ENCODE assay signal across 11 cellular contexts in genomic region chr10:59336632-59337031, GRCh38. TPM values are rescaled to one million over a fixed set of nuclear protein-coding genes. Genes with fewer than 3 reads are reported as not detected.
DNase-seq lines count a peak whose midpoint lies in the region; ATAC-seq and TF ChIP-seq lines count a peak whose summit lies in the region.
"Had no signal": no experiment of that assay in that cellular context is flagged by ENCODE, and none has a peak within 500 bp of the region (broad histone marks: within the 10 kb centered on the region; RNA-seq: fewer than 3 reads in every experiment).

No MANE protein-coding gene starts in this region.

- TF ChIP-seq CTCF in AG04450 (IDR thresholded peaks at IDR 0.05; ENCODE audit: low read depth, low read length), result no peak
- no peak for TF ChIP-seq CTCF in astrocyte of the spinal cord (IDR thresholded peaks at IDR 0.05; ENCODE audit: low read depth, low read length)
- no peak for TF ChIP-seq CTCF in left ventricle myocardium inferior (IDR thresholded peaks at IDR 0.05; ENCODE audit: borderline replicate concordance)
- no peak for TF ChIP-seq CTCF in CD8-positive, alpha-beta T cell (IDR thresholded peaks at IDR 0.05)

- intact Hi-C loops in left ventricle myocardium inferior (cut with micrococcal nuclease), result no loop called here
- intact Hi-C loops in sciatic nerve (cut with DNase I), result no loop called here
- intact Hi-C loops in CD8-positive, alpha-beta T cell (cut with DNase I, micrococcal nuclease), result no loop called here

- H3K4me1 ChIP-seq in left ventricle myocardium inferior, result peaks cover 24% of the 10 kb centered on the region
- H3K4me1 ChIP-seq in CD8-positive, alpha-beta T cell (ENCODE audit: insufficient read depth, low read length), result no peaks in the 10 kb centered on the region

- no peaks in the 10 kb centered on the region for H3K4me1 Mint-ChIP-seq in CD8-positive, alpha-beta T cell (ENCODE audit: low read depth)
- no peaks in the 10 kb centered on the region for H3K4me1 Mint-ChIP-seq in activated naive CD8-positive, alpha-beta T cell treated with anti-CD3 and anti-CD28 coated beads, Interleukin-2, amount 50 U/mL, for 24 hours
- H3K4me1 Mint-ChIP-seq: stimulated activated naive B cell treated with anti-CD40 and anti-IgM and Interleukin-4, amounts not matched to agents 10 μg/mL and 1 μg/mL and 100 μg/mL, for 72 hours had no signal

- H3K4me3 ChIP-seq in AG04450 (ENCODE audit: low read depth, low read length) (no peak overlapping the region), astrocyte of the spinal cord (ENCODE audit: low read depth, low read length) (no peak overlapping the region), left ventricle myocardium inferior (no peak overlapping the region)
- no peak overlapping the region for H3K4me3 ChIP-seq in CD8-positive, alpha-beta T cell (ENCODE audit: low read depth, low read length)

- no peaks in the 10 kb centered on the region for H3K36me3 ChIP-seq in left ventricle myocardium inferior
- H3K36me3 ChIP-seq in CD8-positive, alpha-beta T cell (ENCODE audit: insufficient read depth, low read length), result no peaks in the 10 kb centered on the region

- H3K9me3 ChIP-seq in AG04450 (ENCODE audit: control insufficient read depth, insufficient read depth, low read length) (no peaks in the 10 kb centered on the region), left ventricle myocardium inferior (replicated peaks) (no peaks in the 10 kb centered on the region)
- no peaks in the 10 kb centered on the region for H3K9me3 ChIP-seq in CD8-positive, alpha-beta T cell (ENCODE audit: low read length)

- peak overlapping the region; percentile 60 for H3K27ac ChIP-seq in AG04450 (ENCODE audit: low read depth, low read length)
- H3K27ac ChIP-seq in left ventricle myocardium inferior (replicated peaks), result peak overlapping the region; percentile 78
- H3K27ac ChIP-seq in CD8-positive, alpha-beta T cell (ENCODE audit: low read depth, low read length), result no peak overlapping the region

- in situ Hi-C loops in astrocyte of the spinal cord (cut with HindIII; ENCODE audit: low sequenced_read_pairs), result no loop called here

- TF ChIP-seq POLR2A in erythroblast (IDR thresholded peaks at IDR 0.05; ENCODE audit: low read length), result no peak

- no peaks in the 10 kb centered on the region for H3K36me3 Mint-ChIP-seq in CD8-positive, alpha-beta T cell
- H3K36me3 Mint-ChIP-seq in activated naive CD8-positive, alpha-beta T cell treated with anti-CD3 and anti-CD28 coated beads, Interleukin-2, amount 50 U/mL, for 24 hours (ENCODE audit: low read depth), result no peaks in the 10 kb centered on the region
- H3K36me3 Mint-ChIP-seq: stimulated activated naive B cell treated with anti-CD40 and anti-IgM and Interleukin-4, amounts not matched to agents 10 μg/mL and 1 μg/mL and 100 μg/mL, for 72 hours had no signal

- ATAC-seq in sciatic nerve (peak; percentile 48), GM19324 (IDR thresholded peaks at IDR 0.05; ENCODE audit: low FRiP score, unreplicated experiment) (no peak)
- no peak for ATAC-seq in CD8-positive, alpha-beta T cell
- ATAC-seq in activated naive CD8-positive, alpha-beta T cell treated with anti-CD3 and anti-CD28 coated beads, Interleukin-2, amount 50 U/mL, for 24 hours, result no peak
- ATAC-seq: activated T-cell treated with anti-CD3 and anti-CD28 coated beads, Interleukin-2, amount 50 U/mL, for 4 hours; stimulated activated naive B cell treated with anti-CD40 and anti-IgM and Interleukin-4, amounts not matched to agents 10 μg/mL and 1 μg/mL and 100 μg/mL, for 72 hours had no signal

- H3K27me3 Mint-ChIP-seq in CD8-positive, alpha-beta T cell (ENCODE audit: low read depth), result no peaks in the 10 kb centered on the region
- no peaks in the 10 kb centered on the region for H3K27me3 Mint-ChIP-seq in activated naive CD8-positive, alpha-beta T cell treated with anti-CD3 and anti-CD28 coated beads, Interleukin-2, amount 50 U/mL, for 24 hours
- H3K27me3 Mint-ChIP-seq: stimulated activated naive B cell treated with anti-CD40 and anti-IgM and Interleukin-4, amounts not matched to agents 10 μg/mL and 1 μg/mL and 100 μg/mL, for 72 hours had no signal

- DNase-seq in AG04450 (ENCODE audit: low read depth, low spot score) (peak; percentile 23), astrocyte of the spinal cord (ENCODE audit: low read depth, low spot score) (peak; percentile 59), left ventricle myocardium inferior (no peak), sciatic nerve (ENCODE audit: low spot score) (no peak), erythroblast (lab: John Stamatoyannopoulos, UW) (no peak)
- DNase-seq in CD8-positive, alpha-beta T cell, result no peak
- DNase-seq in activated naive CD8-positive, alpha-beta T cell treated with anti-CD3 and anti-CD28 coated beads, Interleukin-2, amount 50 U/mL, for 24 hours, result no peak
- DNase-seq: activated T-cell treated with anti-CD3 and anti-CD28 coated beads, Interleukin-2, amount 50 U/mL, for 4 hours; NCI-H187 treated with DMSO at 0.1 percent for 48 hours; stimulated activated naive B cell treated with anti-CD40 and anti-IgM and Interleukin-4, amounts not matched to agents 10 μg/mL and 1 μg/mL and 100 μg/mL, for 72 hours had no signal

- H3K4me3 Mint-ChIP-seq in CD8-positive, alpha-beta T cell, result no peak overlapping the region
- no peak overlapping the region for H3K4me3 Mint-ChIP-seq in activated naive CD8-positive, alpha-beta T cell treated with anti-CD3 and anti-CD28 coated beads, Interleukin-2, amount 50 U/mL, for 24 hours
- H3K4me3 Mint-ChIP-seq: activated T-cell treated with anti-CD3 and anti-CD28 coated beads, Interleukin-2, amount 50 U/mL, for 4 hours; stimulated activated naive B cell treated with anti-CD40 and anti-IgM and Interleukin-4, amounts not matched to agents 10 μg/mL and 1 μg/mL and 100 μg/mL, for 72 hours had no signal

- no peak overlapping the region for H3K27ac Mint-ChIP-seq in CD8-positive, alpha-beta T cell
- H3K27ac Mint-ChIP-seq in activated naive CD8-positive, alpha-beta T cell treated with anti-CD3 and anti-CD28 coated beads, Interleukin-2, amount 50 U/mL, for 24 hours, result no peak overlapping the region
- H3K27ac Mint-ChIP-seq: stimulated activated naive B cell treated with anti-CD40 and anti-IgM and Interleukin-4, amounts not matched to agents 10 μg/mL and 1 μg/mL and 100 μg/mL, for 72 hours had no signal

- CTCF ChIA-PET in AG04450 (lab: Charles Lee), result interaction anchor here (0.8 to 1.6 kb wide), 4 partner anchors 15 to 46 kb away, joined by 3 read pairs; no protein-coding TSS in a partner anchor
- CTCF ChIA-PET in CD8-positive, alpha-beta T cell (lab: Charles Lee), result no interaction called here

- H3K9me3 Mint-ChIP-seq in CD8-positive, alpha-beta T cell, result no peaks in the 10 kb centered on the region
- H3K9me3 Mint-ChIP-seq in activated naive CD8-positive, alpha-beta T cell treated with anti-CD3 and anti-CD28 coated beads, Interleukin-2, amount 50 U/mL, for 24 hours, result peaks cover 5% of the 10 kb centered on the region
- H3K9me3 Mint-ChIP-seq: activated T-cell treated with anti-CD3 and anti-CD28 coated beads, Interleukin-2, amount 50 U/mL, for 4 hours had no signal

- no peaks in the 10 kb centered on the region for H3K27me3 ChIP-seq in AG04450 (ENCODE audit: control insufficient read depth, insufficient read depth, low read length)
- no peaks in the 10 kb centered on the region for H3K27me3 ChIP-seq in left ventricle myocardium inferior (ENCODE audit: low read depth)
- H3K27me3 ChIP-seq in CD8-positive, alpha-beta T cell (ENCODE audit: insufficient read depth, low read length), result no peaks in the 10 kb centered on the region

- POLR2A ChIA-PET in AG04450 (lab: Yijun Ruan, JAX), result interaction anchor here (0.9 to 3.2 kb wide), 5 partner anchors 10 to 200 kb away, joined by 3 to 21 read pairs (median 5); no protein-coding TSS in a partner anchor
- POLR2A ChIA-PET in CD8-positive, alpha-beta T cell (lab: Charles Lee), result no interaction called here

RNA-seq across cellular contexts. Expression of gene FAM13C, which starts 25.7 kb away (rescaled TPM):
- 3.1 and 4.6 TPM in 2 replicates for polyA plus RNA-seq in AG04450 (2011; rRNA removed)
- polyA minus RNA-seq in AG04450 (2011; rRNA and poly(A)+ RNA removed), result 11.1 and 11.4 TPM in 2 replicates
- 5.2 TPM for total RNA-seq in left ventricle myocardium inferior
- 25.0 TPM for total RNA-seq in sciatic nerve
- not detected for total RNA-seq in CD8-positive, alpha-beta T cell
- total RNA-seq: activated T-cell treated with anti-CD3 and anti-CD28 coated beads, Interleukin-2, amount 50 U/mL, for 4 hours had no signal

Comparison
In these comparisons a context has a peak if more than half of its experiments do, and no peak if none do; other contexts are left out.
1. DNase-seq: peak in AG04450 (single experiment) and astrocyte of the spinal cord (single experiment); none in left ventricle myocardium inferior (single experiment), sciatic nerve (single experiment), CD8-positive, alpha-beta T cell (0 of 7), activated naive CD8-positive, alpha-beta T cell treated with anti-CD3 and anti-CD28 coated beads, Interleukin-2, amount 50 U/mL, for 24 hours (single experiment) and erythroblast (0 of 2).